In genomic region chr4:145520172-145520571, GRCh38 we compare ENCODE assay signal across 1 cellular context.
TF ChIP-seq lines count a peak whose summit lies in the region.

No MANE protein-coding gene starts in this region.

TF ChIP-seq in GM12878, 131 proteins besides CTCF, POLR2A, EP300 and RAD21 (continued from another document):
- TF ChIP-seq BCL11A (IDR thresholded peaks at IDR 0.05; ENCODE audit: low read depth, low read length) (no peak), GABPA (IDR thresholded peaks at IDR 0.05; ENCODE audit: low read depth) (no peak), ZBTB4 (CRISPR knock-in tag; IDR thresholded peaks at IDR 0.05) (no peak), RUNX3 (IDR thresholded peaks at IDR 0.05; ENCODE audit: low read length) (no peak), WRNIP1 (IDR thresholded peaks at IDR 0.05; ENCODE audit: borderline replicate concordance, low read depth, low read length) (no peak), PML (IDR thresholded peaks at IDR 0.05; ENCODE audit: low read length) (no peak), ZNF687 (IDR thresholded peaks at IDR 0.05) (no peak)
- TF ChIP-seq, protein P1, sequence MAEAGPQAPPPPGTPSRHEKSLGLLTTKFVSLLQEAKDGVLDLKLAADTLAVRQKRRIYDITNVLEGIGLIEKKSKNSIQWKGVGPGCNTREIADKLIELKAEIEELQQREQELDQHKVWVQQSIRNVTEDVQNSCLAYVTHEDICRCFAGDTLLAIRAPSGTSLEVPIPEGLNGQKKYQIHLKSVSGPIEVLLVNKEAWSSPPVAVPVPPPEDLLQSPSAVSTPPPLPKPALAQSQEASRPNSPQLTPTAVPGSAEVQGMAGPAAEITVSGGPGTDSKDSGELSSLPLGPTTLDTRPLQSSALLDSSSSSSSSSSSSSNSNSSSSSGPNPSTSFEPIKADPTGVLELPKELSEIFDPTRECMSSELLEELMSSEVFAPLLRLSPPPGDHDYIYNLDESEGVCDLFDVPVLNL (IDR thresholded peaks at IDR 0.05; ENCODE audit: low read depth, low read length) = no peak
- TF ChIP-seq, protein P2, sequence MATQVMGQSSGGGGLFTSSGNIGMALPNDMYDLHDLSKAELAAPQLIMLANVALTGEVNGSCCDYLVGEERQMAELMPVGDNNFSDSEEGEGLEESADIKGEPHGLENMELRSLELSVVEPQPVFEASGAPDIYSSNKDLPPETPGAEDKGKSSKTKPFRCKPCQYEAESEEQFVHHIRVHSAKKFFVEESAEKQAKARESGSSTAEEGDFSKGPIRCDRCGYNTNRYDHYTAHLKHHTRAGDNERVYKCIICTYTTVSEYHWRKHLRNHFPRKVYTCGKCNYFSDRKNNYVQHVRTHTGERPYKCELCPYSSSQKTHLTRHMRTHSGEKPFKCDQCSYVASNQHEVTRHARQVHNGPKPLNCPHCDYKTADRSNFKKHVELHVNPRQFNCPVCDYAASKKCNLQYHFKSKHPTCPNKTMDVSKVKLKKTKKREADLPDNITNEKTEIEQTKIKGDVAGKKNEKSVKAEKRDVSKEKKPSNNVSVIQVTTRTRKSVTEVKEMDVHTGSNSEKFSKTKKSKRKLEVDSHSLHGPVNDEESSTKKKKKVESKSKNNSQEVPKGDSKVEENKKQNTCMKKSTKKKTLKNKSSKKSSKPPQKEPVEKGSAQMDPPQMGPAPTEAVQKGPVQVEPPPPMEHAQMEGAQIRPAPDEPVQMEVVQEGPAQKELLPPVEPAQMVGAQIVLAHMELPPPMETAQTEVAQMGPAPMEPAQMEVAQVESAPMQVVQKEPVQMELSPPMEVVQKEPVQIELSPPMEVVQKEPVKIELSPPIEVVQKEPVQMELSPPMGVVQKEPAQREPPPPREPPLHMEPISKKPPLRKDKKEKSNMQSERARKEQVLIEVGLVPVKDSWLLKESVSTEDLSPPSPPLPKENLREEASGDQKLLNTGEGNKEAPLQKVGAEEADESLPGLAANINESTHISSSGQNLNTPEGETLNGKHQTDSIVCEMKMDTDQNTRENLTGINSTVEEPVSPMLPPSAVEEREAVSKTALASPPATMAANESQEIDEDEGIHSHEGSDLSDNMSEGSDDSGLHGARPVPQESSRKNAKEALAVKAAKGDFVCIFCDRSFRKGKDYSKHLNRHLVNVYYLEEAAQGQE (IDR thresholded peaks at IDR 0.05; ENCODE audit: low read depth, low read length) = no peak
TF ChIP-seq in GM12878: peak in this region for 0.
